ENCODE assay signal across 28 cellular contexts in the genomic region with DNA sequence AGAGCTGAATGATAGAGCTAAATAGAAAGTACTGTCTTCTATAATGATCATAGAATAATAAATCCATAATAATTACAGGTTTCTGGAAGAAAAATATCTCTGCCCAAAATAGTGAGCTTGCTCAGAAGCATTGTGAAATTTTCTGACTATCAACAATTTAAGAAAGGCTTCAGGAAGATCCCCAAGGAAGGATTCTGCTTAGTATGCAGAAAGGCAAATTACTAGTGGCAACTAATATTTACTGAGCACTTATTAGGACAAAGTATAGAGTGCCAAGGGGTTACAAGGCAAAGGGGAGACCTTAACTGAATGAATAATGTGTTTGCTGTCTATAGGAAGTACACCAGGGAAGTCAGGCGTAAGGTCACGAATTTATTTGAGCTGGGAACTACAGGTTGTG.
"Had no signal": no experiment of that assay in that cellular context is flagged by ENCODE, and none has a peak within 500 bp of the region (broad histone marks: within the 10 kb centered on the region; RNA-seq: fewer than 3 reads in every experiment).

No MANE protein-coding gene starts in this region.

- DNase-seq: colonic mucosa; cortex of kidney; dermis blood vessel endothelial cell; dorsolateral prefrontal cortex; effector CD4-positive, alpha-beta T cell; effector CD8-positive, alpha-beta T cell; effector memory CD4-positive, alpha-beta T cell; effector memory CD8-positive, alpha-beta T cell; endodermal cell; erythroblast; esophagus squamous epithelium; foreskin fibroblast; foreskin keratinocyte; foreskin melanocyte; gastrocnemius medialis; glutamatergic neuron; head of caudate nucleus; heart left ventricle; heart right ventricle had no signal

- H3K36me3 ChIP-seq: colonic mucosa, esophagus muscularis mucosa, esophagus squamous epithelium, gastrocnemius medialis, gastroesophageal sphincter had no signal

- H3K9me3 ChIP-seq: colonic mucosa, esophagus muscularis mucosa, esophagus squamous epithelium, gastrocnemius medialis, gastroesophageal sphincter, heart left ventricle, heart right ventricle had no signal

- H3K4me3 ChIP-seq: colonic mucosa, coronary artery, dorsolateral prefrontal cortex, esophagus muscularis mucosa, esophagus squamous epithelium, gastrocnemius medialis, gastroesophageal sphincter, heart left ventricle, heart right ventricle had no signal

- H3K27me3 ChIP-seq: colonic mucosa, dorsolateral prefrontal cortex, esophagus muscularis mucosa, esophagus squamous epithelium, foreskin keratinocyte, gastrocnemius medialis, gastroesophageal sphincter, heart left ventricle, heart right ventricle had no signal

- H3K4me1 ChIP-seq: colonic mucosa, esophagus squamous epithelium, foreskin keratinocyte, gastrocnemius medialis, gastroesophageal sphincter had no signal

- ATAC-seq: effector memory CD8-positive, alpha-beta T cell; esophagus mucosa; foreskin keratinocyte; gastrocnemius medialis; gastroesophageal sphincter; heart left ventricle; heart right ventricle had no signal

- H3K27ac ChIP-seq: colonic mucosa, coronary artery, dorsolateral prefrontal cortex, epithelial cell of prostate, esophagus muscularis mucosa, esophagus squamous epithelium, foreskin keratinocyte, gastrocnemius medialis, gastroesophageal sphincter, heart left ventricle, heart right ventricle had no signal

- FAIRE-seq: colon, endometrium, endothelial cell of umbilical vein, frontal cortex had no signal
